Comparison of ENCODE assay signal across 1 cellular context in genomic region chr2:235577404-235578330, GRCh38.
A peak's percentile ranks its signal among the peaks of the same experiment; 100 is the strongest.
TF ChIP-seq lines count a peak whose summit lies in the region.

No MANE protein-coding gene starts in this region.

TF ChIP-seq in HepG2, 621 proteins besides CTCF, POLR2A, EP300 and RAD21 (continued from another document):
- no peak for TF ChIP-seq PRPF4 (IDR thresholded peaks at IDR 0.05; ENCODE audit: low read depth, low read length, poor library complexity, severe bottlenecking)
- no peak for TF ChIP-seq JARID2 (CRISPR knock-in tag; IDR thresholded peaks at IDR 0.05; ENCODE audit: insufficient replicate concordance)
- 0 out of 2 replicates have a peak, but pooled peaks have one; percentile 69 for TF ChIP-seq ZNF772 (CRISPR knock-in tag; IDR thresholded peaks at IDR 0.05)
- peak; percentile 77 for TF ChIP-seq ZNF839 (CRISPR knock-in tag; IDR thresholded peaks at IDR 0.05; ENCODE audit: borderline replicate concordance)
- no peak for TF ChIP-seq ZBTB34 (CRISPR knock-in tag; IDR thresholded peaks at IDR 0.05)
- no peak for TF ChIP-seq CREB3 (CRISPR knock-in tag; IDR thresholded peaks at IDR 0.05)
- TF ChIP-seq ZFX (CRISPR knock-in tag; IDR thresholded peaks at IDR 0.05; ENCODE audit: low read depth): peak; percentile 67
- no peak for TF ChIP-seq MAZ (IDR thresholded peaks at IDR 0.05; ENCODE audit: borderline replicate concordance, low read depth, low read length)
- no peak for TF ChIP-seq MAZ (CRISPR knock-in tag; IDR thresholded peaks at IDR 0.05; ENCODE audit: low read depth)
- TF ChIP-seq ZNF446 (CRISPR knock-in tag; IDR thresholded peaks at IDR 0.05): no peak
- no peak for TF ChIP-seq KDM3A (CRISPR knock-in tag; IDR thresholded peaks at IDR 0.05; ENCODE audit: low read depth)
- TF ChIP-seq ZBTB33 (CRISPR knock-in tag; IDR thresholded peaks at IDR 0.05): no peak
- TF ChIP-seq REPIN1 (CRISPR knock-in tag; IDR thresholded peaks at IDR 0.05; ENCODE audit: borderline replicate concordance, low read depth): peak; percentile 55; the same call in 1 of the 2 replicates
- TF ChIP-seq ARID4A (CRISPR knock-in tag; IDR thresholded peaks at IDR 0.05; ENCODE audit: borderline replicate concordance): peak; percentile 42; the same call in 1 of the 2 replicates
- 0 out of 2 replicates have a peak, but pooled peaks have one; percentile 26 for TF ChIP-seq KLF11 (CRISPR knock-in tag; IDR thresholded peaks at IDR 0.05)
